9 cellular contexts compared by ENCODE assay signal in genomic region chr2:220302756-220303155, GRCh38.
"Had no signal": no experiment of that assay in that cellular context is flagged by ENCODE, and none has a peak within 500 bp of the region (broad histone marks: within the 10 kb centered on the region; RNA-seq: fewer than 3 reads in every experiment).

No MANE protein-coding gene starts in this region.

- DNase-seq: GM23248, GOT3, H7, HFFc6 had no signal

- H3K4me1 ChIP-seq: HAP-1 had no signal

- H2AFZ ChIP-seq: GM23248 had no signal

- H3K36me3 ChIP-seq: HAP-1 had no signal

- ATAC-seq: HCT116, HepG2, K562 had no signal

- H3K9ac ChIP-seq: GM23248 had no signal

- H3K9me3 ChIP-seq: HAP-1 had no signal

- H3K4me3 ChIP-seq: GM23248, HAP-1, K562 had no signal

- H3K27ac ChIP-seq: GM23248, HL-60 had no signal
